In genomic region chr2:112887904-112888303, GRCh38 we compare ENCODE assay signal across 2 cellular contexts.
TF ChIP-seq lines count a peak whose summit lies in the region.

No MANE protein-coding gene starts in this region.

TF ChIP-seq in GM12878, 131 proteins besides CTCF, POLR2A, EP300 and RAD21:
- no peak for TF ChIP-seq KAT2A (conservative IDR thresholded peaks at IDR 0.05; ENCODE audit: control insufficient read depth, low read depth, low read length)
- no peak for TF ChIP-seq ZNF274 (IDR thresholded peaks at IDR 0.05; ENCODE audit: insufficient read depth, insufficient read length)
- TF ChIP-seq MXI1 (IDR thresholded peaks at IDR 0.05; ENCODE audit: low read depth, low read length), result no peak
- no peak for TF ChIP-seq ATF7 (IDR thresholded peaks at IDR 0.05; ENCODE audit: low read depth)
- TF ChIP-seq SUPT20H (IDR thresholded peaks at IDR 0.05; ENCODE audit: borderline replicate concordance, control insufficient read depth, low read depth, low read length), result no peak
- TF ChIP-seq HCFC1 (IDR thresholded peaks at IDR 0.05; ENCODE audit: low read length), result no peak
- TF ChIP-seq EED (IDR thresholded peaks at IDR 0.05; ENCODE audit: low read depth), result no peak
- TF ChIP-seq RELB (IDR thresholded peaks at IDR 0.05; ENCODE audit: low read depth), result no peak
- no peak for TF ChIP-seq MLLT1 (IDR thresholded peaks at IDR 0.05)
- no peak for TF ChIP-seq BMI1 (IDR thresholded peaks at IDR 0.05; ENCODE audit: borderline replicate concordance)
- TF ChIP-seq LARP7 (IDR thresholded peaks at IDR 0.05), result no peak
- no peak for TF ChIP-seq USF1 (IDR thresholded peaks at IDR 0.05; ENCODE audit: borderline replicate concordance, extremely low read length, insufficient read depth, low read depth, low read length)

TF ChIP-seq in WTC11, 78 proteins besides CTCF, POLR2A, EP300 and RAD21:
- no peak for TF ChIP-seq PREB (CRISPR knock-in tag; IDR thresholded peaks at IDR 0.05; ENCODE audit: borderline replicate concordance)
- TF ChIP-seq ARID4B (CRISPR knock-in tag; IDR thresholded peaks at IDR 0.05; ENCODE audit: borderline replicate concordance), result no peak
- no peak for TF ChIP-seq ZNF423 (CRISPR knock-in tag; IDR thresholded peaks at IDR 0.05)
- no peak for TF ChIP-seq TEAD1 (CRISPR knock-in tag; IDR thresholded peaks at IDR 0.05)
